In the genomic region with DNA sequence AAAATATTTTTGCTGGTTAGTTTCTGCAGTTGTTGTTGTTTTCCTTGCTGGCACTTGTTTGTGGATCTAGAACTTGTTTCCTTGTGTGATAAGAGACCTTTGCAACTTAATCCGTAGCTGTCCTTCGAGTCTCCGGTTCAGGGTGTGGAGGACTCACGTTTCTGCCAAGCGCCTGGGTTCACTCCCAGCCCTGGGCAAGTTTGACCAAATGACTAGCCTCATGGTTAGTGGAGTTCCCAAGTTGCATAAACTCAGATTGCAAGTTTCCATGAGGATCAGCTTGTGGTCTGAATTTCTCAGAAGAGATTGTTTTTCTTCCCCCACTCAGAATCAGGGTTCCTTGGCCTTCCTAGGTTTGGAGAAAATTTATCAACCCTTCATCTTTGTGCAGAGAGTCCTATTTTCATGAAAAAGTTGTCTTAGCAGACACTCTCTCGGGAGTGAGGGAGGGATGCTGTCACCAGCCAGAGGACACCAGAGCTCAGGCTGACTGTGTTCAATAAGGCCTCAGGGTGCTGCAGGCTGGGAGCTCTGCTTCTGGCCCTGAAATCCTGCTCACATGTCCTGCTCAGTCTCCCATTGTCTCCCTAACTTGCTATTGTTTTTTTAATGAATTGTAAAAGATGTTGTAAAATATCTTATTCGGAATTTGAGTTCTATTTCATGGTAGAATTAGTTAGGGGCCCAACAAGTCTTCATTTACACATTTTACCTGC, we compare ENCODE assay signal across 22 cellular contexts.
DNase-seq lines count a peak whose midpoint lies in the region; ATAC-seq and TF ChIP-seq lines count a peak whose summit lies in the region.
"Had no signal": no experiment of that assay in that cellular context is flagged by ENCODE, and none has a peak within 500 bp of the region (broad histone marks: within the 10 kb centered on the region; RNA-seq: fewer than 3 reads in every experiment).

No MANE protein-coding gene starts in this region.

- H3K4me3 Mint-ChIP-seq in GM23338, result no peak overlapping the region
- H3K4me3 Mint-ChIP-seq in dendritic cell treated with granulocyte-macrophage colony-stimulating factor and Interleukin-4, amounts not matched to agents 40 ng/mL and 50 ng/mL, for 4 days, result no peak overlapping the region
- H3K4me3 Mint-ChIP-seq: CD4-positive, alpha-beta T cell had no signal

- H3K4me1 Mint-ChIP-seq in GM23338, result peaks cover 16% of the 10 kb centered on the region
- H3K4me1 Mint-ChIP-seq in dendritic cell treated with granulocyte-macrophage colony-stimulating factor and Interleukin-4, amounts not matched to agents 40 ng/mL and 50 ng/mL, for 4 days (ENCODE audit: low read depth), result peaks cover 23% of the 10 kb centered on the region

- no peaks in the 10 kb centered on the region for H4K20me1 ChIP-seq in GM23338 (replicated peaks; ENCODE audit: insufficient read depth)
- H4K20me1 ChIP-seq in neural cell (ENCODE audit: insufficient read depth), result no peaks in the 10 kb centered on the region

- DNase-seq in GM23338 (ENCODE audit: low spot score) (no peak), gastrocnemius medialis (peak; percentile 46 to 69), NCI-H1694 treated with DMSO at 0.1 percent for 48 hours (lab: John Stamatoyannopoulos, UW) (no peak), body of pancreas (no peak)
- DNase-seq: Caco-2; CD4-positive, alpha-beta T cell; DMS153; EL; GOT3; NCI-H1105 treated with DMSO at 0.1 percent for 48 hours; NCI-H1694; NCI-H2107; NCI-H510A treated with DMSO at 0.1 percent for 48 hours; NCI-H82; PC-3 had no signal

- H2AFZ ChIP-seq in GM23338 (peak overlapping the region; percentile 79), neural cell (ENCODE audit: low read depth, low read length) (no peak overlapping the region)

- no peak overlapping the region for H3K27ac Mint-ChIP-seq in GM23338
- peak overlapping the region; percentile 12 for H3K27ac Mint-ChIP-seq in dendritic cell treated with granulocyte-macrophage colony-stimulating factor and Interleukin-4, amounts not matched to agents 40 ng/mL and 50 ng/mL, for 4 days
- H3K27ac Mint-ChIP-seq: CD4-positive, alpha-beta T cell had no signal

- H3K4me3 ChIP-seq in GM23338 (no peak overlapping the region), neural cell (ENCODE audit: low read length) (peak overlapping the region; percentile 2), gastrocnemius medialis (no peak overlapping the region), body of pancreas (no peak overlapping the region)
- H3K4me3 ChIP-seq: A549, K562, SJSA1 had no signal

- H3K9me3 ChIP-seq in neural cell (ENCODE audit: low read length), result no peaks in the 10 kb centered on the region
- H3K9me3 ChIP-seq in gastrocnemius medialis, result no peaks in the 10 kb centered on the region
- no peaks in the 10 kb centered on the region for H3K9me3 ChIP-seq in body of pancreas
- H3K9me3 ChIP-seq: A549, Caco-2, SJSA1 had no signal

- WGBS in body of pancreas, 2 donors, result 63 to 64% methylated on average over 7 of the region's 7 CpGs

- H3K4me1 ChIP-seq in GM23338 (ENCODE audit: insufficient read depth), result peaks cover 13% of the 10 kb centered on the region
- H3K4me1 ChIP-seq in gastrocnemius medialis, result peaks cover 0 to 9% of the 10 kb centered on the region in 2 donors
- H3K4me1 ChIP-seq in body of pancreas, result no peaks in the 10 kb centered on the region
- H3K4me1 ChIP-seq: A549, Caco-2, SJSA1 had no signal

- H3K36me3 Mint-ChIP-seq in GM23338 (ENCODE audit: low read depth), result no peaks in the 10 kb centered on the region
- no peaks in the 10 kb centered on the region for H3K36me3 Mint-ChIP-seq in dendritic cell treated with granulocyte-macrophage colony-stimulating factor and Interleukin-4, amounts not matched to agents 40 ng/mL and 50 ng/mL, for 4 days (ENCODE audit: low read depth)

- no peaks in the 10 kb centered on the region for H3F3A ChIP-seq in GM23338 (replicated peaks; ENCODE audit: low read depth)
- no peaks in the 10 kb centered on the region for H3F3A ChIP-seq in neural cell (ENCODE audit: insufficient read depth, low read length, poor library complexity, severe bottlenecking)

- intact Hi-C loops in dendritic cell treated with granulocyte-macrophage colony-stimulating factor and Interleukin-4, amounts not matched to agents 40 ng/mL and 50 ng/mL, for 4 days (cut with micrococcal nuclease), result no loop called here
- intact Hi-C loops in gastrocnemius medialis (cut with DNase I; ENCODE audit: low total_unique reads), result no loop called here
- intact Hi-C loops in body of pancreas (cut with DNase I), result no loop called here

- in situ Hi-C loops in gastrocnemius medialis (cut with MboI; ENCODE audit: low sequenced_read_pairs in 4 of 4), result no loop called here

- H3K9ac ChIP-seq in neural cell (ENCODE audit: low read length), result no peak overlapping the region

- TF ChIP-seq POLR2A in gastrocnemius medialis (IDR thresholded peaks at IDR 0.05) (no peak), body of pancreas (IDR thresholded peaks at IDR 0.05) (no peak)

- H3K27me3 ChIP-seq in GM23338 (ENCODE audit: insufficient read depth), result no peaks in the 10 kb centered on the region
- H3K27me3 ChIP-seq in neural cell (ENCODE audit: insufficient read depth, low read depth, low read length), result no peaks in the 10 kb centered on the region
- H3K27me3 ChIP-seq in gastrocnemius medialis, result no peaks in the 10 kb centered on the region
- no peaks in the 10 kb centered on the region for H3K27me3 ChIP-seq in body of pancreas
- H3K27me3 ChIP-seq: SJSA1 had no signal

- no peaks in the 10 kb centered on the region for H3K9me3 Mint-ChIP-seq in GM23338
- H3K9me3 Mint-ChIP-seq in dendritic cell treated with granulocyte-macrophage colony-stimulating factor and Interleukin-4, amounts not matched to agents 40 ng/mL and 50 ng/mL, for 4 days, result peaks cover 11% of the 10 kb centered on the region
- H3K9me3 Mint-ChIP-seq: CD4-positive, alpha-beta T cell had no signal

- no peaks in the 10 kb centered on the region for H3K9me2 ChIP-seq in GM23338 (ENCODE audit: insufficient read depth)
- H3K9me2 ChIP-seq in neural cell (ENCODE audit: insufficient read depth, low read length), result no peaks in the 10 kb centered on the region

- peaks cover 2% of the 10 kb centered on the region for H3K27me3 Mint-ChIP-seq in GM23338 (ENCODE audit: insufficient read depth, low read depth, poor library complexity)
- peaks cover 3% of the 10 kb centered on the region for H3K27me3 Mint-ChIP-seq in dendritic cell treated with granulocyte-macrophage colony-stimulating factor and Interleukin-4, amounts not matched to agents 40 ng/mL and 50 ng/mL, for 4 days
- H3K27me3 Mint-ChIP-seq: CD4-positive, alpha-beta T cell had no signal

- no peak for TF ChIP-seq RAD21 in neural cell (conservative IDR thresholded peaks at IDR 0.05)

- no peak overlapping the region for H3K27ac ChIP-seq in GM23338 (ENCODE audit: low read depth)
- H3K27ac ChIP-seq in neural cell (ENCODE audit: low read length), result no peak overlapping the region
- peak overlapping the region in 3 of 4 donors; percentile 33 to 47 (median 39) for H3K27ac ChIP-seq in gastrocnemius medialis
- H3K27ac ChIP-seq in body of pancreas, result no peak overlapping the region
- H3K27ac ChIP-seq: A549, SJSA1 had no signal

- no peak for TF ChIP-seq EP300 in neural cell (conservative IDR thresholded peaks at IDR 0.05; ENCODE audit: poor library complexity, severe bottlenecking)

- no peaks in the 10 kb centered on the region for H3K36me3 ChIP-seq in GM23338 (ENCODE audit: insufficient read depth)
- no peaks in the 10 kb centered on the region for H3K36me3 ChIP-seq in neural cell (ENCODE audit: insufficient read depth, low read length)
- no peaks in the 10 kb centered on the region for H3K36me3 ChIP-seq in gastrocnemius medialis
- no peaks in the 10 kb centered on the region for H3K36me3 ChIP-seq in body of pancreas (replicated peaks in 1 of 2; ENCODE audit: insufficient read depth in 1 of 2, low read depth in 2 of 2)
- H3K36me3 ChIP-seq: SJSA1 had no signal

- H3K79me2 ChIP-seq in GM23338 (replicated peaks; ENCODE audit: insufficient read depth), result no peaks in the 10 kb centered on the region
- H3K79me2 ChIP-seq in neural cell (replicated peaks; ENCODE audit: insufficient read depth, low read length), result no peaks in the 10 kb centered on the region

- ATAC-seq in GM23338 (peak; percentile 59), gastrocnemius medialis (peak; percentile 73 to 96), esophagus mucosa (no peak), body of pancreas (no peak), HG02623 (IDR thresholded peaks at IDR 0.05; ENCODE audit: unreplicated experiment) (no peak)
- ATAC-seq: A549, K562, PC-3 had no signal

- TF ChIP-seq CTCF in GM23338 (conservative IDR thresholded peaks at IDR 0.05; ENCODE audit: low read depth in 2 of 2) (no peak), neural cell (IDR thresholded peaks at IDR 0.05; ENCODE audit: poor library complexity, severe bottlenecking) (no peak), gastrocnemius medialis (IDR thresholded peaks at IDR 0.05 in 4 of 5, conservative IDR thresholded peaks at IDR 0.05 in 1 of 5) (no peak), body of pancreas (IDR thresholded peaks at IDR 0.05) (no peak)

- no peak overlapping the region for H3K4me2 ChIP-seq in GM23338
- H3K4me2 ChIP-seq in neural cell (ENCODE audit: low read length), result no peak overlapping the region
- H3K4me2 ChIP-seq: A549 had no signal

TF ChIP-seq in neural cell, 6 proteins besides CTCF, POLR2A, EP300 and RAD21 (continues in another document):
- TF ChIP-seq SMC3 (conservative IDR thresholded peaks at IDR 0.05; ENCODE audit: poor library complexity), result no peak
- no peak for TF ChIP-seq MXI1 (conservative IDR thresholded peaks at IDR 0.05; ENCODE audit: poor library complexity, severe bottlenecking)
- TF ChIP-seq TAF1 (IDR thresholded peaks at IDR 0.05; ENCODE audit: low read depth), result no peak
- TF ChIP-seq EZH2 (IDR thresholded peaks at IDR 0.05; ENCODE audit: borderline replicate concordance, insufficient read depth, low read length, poor library complexity, severe bottlenecking), result no peak

Comparison
In these comparisons a context has a peak if more than half of its experiments do, and no peak if none do; other contexts are left out.
1. ATAC-seq: peak in GM23338 (single experiment) and gastrocnemius medialis (2 of 2); none in esophagus mucosa (single experiment), body of pancreas (single experiment) and HG02623 (single experiment).
2. DNase-seq: peak in gastrocnemius medialis (2 of 2); none in GM23338 (single experiment), NCI-H1694 treated with DMSO at 0.1 percent for 48 hours (single experiment) and body of pancreas (0 of 4).
3. H3K27ac ChIP-seq: peak in gastrocnemius medialis (3 of 4); none in GM23338 (single experiment), neural cell (single experiment) and body of pancreas (0 of 4).